Comparison of ENCODE assay signal across 16 cellular contexts in genomic region chr22:20180245-20180630, GRCh38. TPM values are rescaled to one million over a fixed set of nuclear protein-coding genes. Genes with fewer than 3 reads are reported as not detected.
DNase-seq lines count a peak whose midpoint lies in the region; ATAC-seq, FAIRE-seq and TF ChIP-seq lines count a peak whose summit lies in the region.
"Had no signal": no experiment of that assay in that cellular context is flagged by ENCODE, and none has a peak within 500 bp of the region (broad histone marks: within the 10 kb centered on the region; RNA-seq: fewer than 3 reads in every experiment).

No MANE protein-coding gene starts in this region.

- intact Hi-C loops in heart right ventricle (cut with DNase I), result no loop called here
- intact Hi-C loops in heart left ventricle (cut with DNase I), result no loop called here
- intact Hi-C loops in pancreas (cut with DNase I), result no loop called here
- intact Hi-C loops in natural killer cell (cut with micrococcal nuclease), result no loop called here

- no peaks in the 10 kb centered on the region for H3K4me1 ChIP-seq in heart right ventricle
- H3K4me1 ChIP-seq in heart left ventricle, result no peaks in the 10 kb centered on the region
- no peaks in the 10 kb centered on the region for H3K4me1 ChIP-seq in pancreas

- peaks cover 9% of the 10 kb centered on the region for H3K4me1 Mint-ChIP-seq in type B pancreatic cell (ENCODE audit: unreplicated experiment)
- no peaks in the 10 kb centered on the region for H3K4me1 Mint-ChIP-seq in natural killer cell
- H3K4me1 Mint-ChIP-seq: activated CD4-positive, alpha-beta memory T cell treated with anti-CD3 and anti-CD28 coated beads, Interleukin-2, amount 10 ng/mL, durations not matched to agents 7 days and 5 days had no signal

- no peak overlapping the region for H3K4me3 ChIP-seq in heart right ventricle
- H3K4me3 ChIP-seq in heart left ventricle, result no peak overlapping the region
- H3K4me3 ChIP-seq in fibroblast of mammary gland (ENCODE audit: control insufficient read depth, low read depth, low read length), result no peak overlapping the region
- no peak overlapping the region for H3K4me3 ChIP-seq in pancreas

- no peak overlapping the region for H3K4me3 Mint-ChIP-seq in type B pancreatic cell
- H3K4me3 Mint-ChIP-seq in natural killer cell, result no peak overlapping the region
- H3K4me3 Mint-ChIP-seq: activated CD4-positive, alpha-beta memory T cell treated with anti-CD3 and anti-CD28 coated beads, Interleukin-2, amount 10 ng/mL, durations not matched to agents 7 days and 5 days had no signal

- DNase-seq in heart right ventricle (no peak), heart left ventricle (no peak), SK-MEL-5 (ENCODE audit: low read depth, low spot score) (peak; percentile 10), fibroblast of mammary gland (ENCODE audit: low read depth) (no peak), type B pancreatic cell (ENCODE audit: extremely low spot score, unreplicated experiment) (no peak), pancreas (no peak), natural killer cell (no peak)
- no peak for DNase-seq in stimulated activated CD4-positive, alpha-beta T cell treated with anti-CD3 and anti-CD28 coated beads, Interleukin-15, amount 100 ng/mL, for 24 hours
- DNase-seq: activated CD4-positive, alpha-beta memory T cell treated with anti-CD3 and anti-CD28 coated beads, Interleukin-2, amount 10 ng/mL, durations not matched to agents 7 days and 5 days; activated effector memory CD4-positive, alpha-beta T cell treated with Interleukin-2 at 50 U/mL for 16 hours; DMS79 treated with DMSO at 0.1 percent for 48 hours; NCI-H146; NCI-H510A had no signal

- H3K27ac ChIP-seq in heart right ventricle (no peak overlapping the region), heart left ventricle (no peak overlapping the region), pancreas (no peak overlapping the region)
- H3K27ac ChIP-seq: RWPE1 had no signal

- TF ChIP-seq CTCF in heart right ventricle (IDR thresholded peaks at IDR 0.05), result peak in 6 of 9 donors; percentile 6 to 24 (median 16)
- peak in 6 of 12 donors; percentile 5 to 19 (median 12) for TF ChIP-seq CTCF in heart left ventricle (IDR thresholded peaks at IDR 0.05)
- TF ChIP-seq CTCF in fibroblast of mammary gland (conservative IDR thresholded peaks at IDR 0.05; ENCODE audit: control insufficient read depth, insufficient read depth, low read depth, low read length), result peak; percentile 0
- TF ChIP-seq CTCF in type B pancreatic cell (conservative IDR thresholded peaks at IDR 0.05), result peak; percentile 61
- TF ChIP-seq CTCF in pancreas (IDR thresholded peaks at IDR 0.05), result no peak
- TF ChIP-seq CTCF in natural killer cell (IDR thresholded peaks at IDR 0.05), result no peak

- H3K27me3 Mint-ChIP-seq in type B pancreatic cell, result no peaks in the 10 kb centered on the region
- H3K27me3 Mint-ChIP-seq in natural killer cell (ENCODE audit: low read depth in 2 of 2), result no peaks in the 10 kb centered on the region
- H3K27me3 Mint-ChIP-seq: activated CD4-positive, alpha-beta memory T cell treated with anti-CD3 and anti-CD28 coated beads, Interleukin-2, amount 10 ng/mL, durations not matched to agents 7 days and 5 days had no signal

- WGBS in heart right ventricle, 2 donors, result 86 to 89% methylated on average over 13 of the region's 13 CpGs
- WGBS in heart left ventricle, 4 donors, result 84 to 91% (median 88%) methylated on average over 10 to 13 of the region's 13 CpGs
- 80 to 87% methylated on average over 13 of the region's 13 CpGs for WGBS in pancreas, 2 donors

- H3K9me3 ChIP-seq in heart right ventricle (no peaks in the 10 kb centered on the region), heart left ventricle (no peaks in the 10 kb centered on the region), pancreas (no peaks in the 10 kb centered on the region)

- in situ Hi-C loops in SK-MEL-5 (cut with HindIII; ENCODE audit: low pct_unique_long_range_greater_than_20kb, low sequenced_read_pairs), result no loop called here

- H3K36me3 Mint-ChIP-seq in type B pancreatic cell, result no peaks in the 10 kb centered on the region
- H3K36me3 Mint-ChIP-seq in natural killer cell, result no peaks in the 10 kb centered on the region

- H3K27me3 ChIP-seq in heart right ventricle (peaks cover 0 to 6% (median 0%) of the 10 kb centered on the region in 7 donors), heart left ventricle (peaks cover 0 to 7% (median 0%) of the 10 kb centered on the region in 9 donors), pancreas (no peaks in the 10 kb centered on the region)

- H3K9me3 Mint-ChIP-seq in type B pancreatic cell, result no peaks in the 10 kb centered on the region
- no peaks in the 10 kb centered on the region for H3K9me3 Mint-ChIP-seq in natural killer cell
- H3K9me3 Mint-ChIP-seq: activated CD4-positive, alpha-beta memory T cell treated with anti-CD3 and anti-CD28 coated beads, Interleukin-2, amount 10 ng/mL, durations not matched to agents 7 days and 5 days had no signal

- H3K27ac Mint-ChIP-seq in type B pancreatic cell (no peak overlapping the region), natural killer cell (no peak overlapping the region)
- H3K27ac Mint-ChIP-seq: activated CD4-positive, alpha-beta memory T cell treated with anti-CD3 and anti-CD28 coated beads, Interleukin-2, amount 10 ng/mL, durations not matched to agents 7 days and 5 days had no signal

- H3K36me3 ChIP-seq in heart right ventricle, result no peaks in the 10 kb centered on the region
- no peaks in the 10 kb centered on the region for H3K36me3 ChIP-seq in heart left ventricle
- H3K36me3 ChIP-seq in pancreas, result no peaks in the 10 kb centered on the region

- peak in 1 of 8 donors; percentile 7 for ATAC-seq in heart right ventricle
- no peak for ATAC-seq in heart left ventricle
- no peak for ATAC-seq in pancreas
- no peak for ATAC-seq in natural killer cell

- no peak for TF ChIP-seq POLR2A in heart left ventricle (IDR thresholded peaks at IDR 0.05)

- FAIRE-seq in pancreas (lab: Jason Lieb, UNC), result no peak

RNA-seq across cellular contexts. Expression of gene CCDC188, which starts 29.4 kb away (rescaled TPM):
- 1 to 10 TPM in 1 of 10 donors, under 1 TPM in 6, not detected in 3; 0.15 to 1.1 (median 0.50) TPM for total RNA-seq in heart right ventricle
- 1 to 10 TPM in 1 of 2 donors, under 1 TPM in 1; 0.51 to 2.3 TPM for polyA plus RNA-seq in heart right ventricle
- 1 to 10 TPM in 1 of 9 donors, under 1 TPM in 4, not detected in 4; 0.17 to 1.0 (median 0.46) TPM for total RNA-seq in heart left ventricle
- 1 to 10 TPM in 1 of 2 donors, under 1 TPM in 1; 0.50 to 1.0 TPM for polyA plus RNA-seq in heart left ventricle
- not detected in 2 replicates for total RNA-seq in SK-MEL-5 (2014; rRNA removed; shearing (Covaris generic))
- 0.13 TPM in 1 of 2 replicates, not detected in the other for polyA plus RNA-seq in SK-MEL-5 (2015; cell fraction: cytosol; rRNA removed)
- polyA plus RNA-seq in SK-MEL-5 (2015; cell fraction: nucleus; rRNA removed), result 3.8 TPM in 1 of 2 replicates, not detected in the other
- 2.6 and 4.3 TPM in 2 replicates for total RNA-seq in type B pancreatic cell (ENCODE audit: low replicate concordance)
- 1 to 10 TPM in 1 of 6 donors, under 1 TPM in 4, not detected in 1; 0.31 to 1.0 (median 0.38) TPM for total RNA-seq in pancreas
- 1 to 10 TPM; 5.2 to 7.1 TPM for polyA plus RNA-seq in pancreas
- under 1 TPM in 1 of 3 donors, not detected in 2; 0.64 TPM for total RNA-seq in natural killer cell
- total RNA-seq: skeletal muscle tissue had no signal
- polyA plus RNA-seq: neural cell had no signal

RNA-seq across cellular contexts. Expression of gene ZDHHC8, which starts 48.6 kb away (rescaled TPM):
- total RNA-seq in heart right ventricle (10 to 100 TPM; 32.5 to 51.7 (median 37.5) TPM), heart left ventricle (10 to 100 TPM; 15.7 to 45.2 (median 40.6) TPM), type B pancreatic cell (ENCODE audit: low replicate concordance) (55.2 and 73.6 TPM in 2 replicates), pancreas (10 to 100 TPM; 20.0 to 37.7 (median 25.0) TPM), natural killer cell (10 to 100 TPM; 64.0 to 75.6 (median 65.3) TPM)
- polyA plus RNA-seq in heart right ventricle (10 to 100 TPM; 23.2 to 39.4 TPM), heart left ventricle (10 to 100 TPM; 21.5 to 26.3 TPM), pancreas (10 to 100 TPM; 47.7 to 51.8 TPM)
- 7.7 and 7.8 TPM in 2 replicates for total RNA-seq in SK-MEL-5 (2014; rRNA removed; shearing (Covaris generic))
- 51.7 and 64.8 TPM in 2 replicates for polyA plus RNA-seq in SK-MEL-5 (2015; cell fraction: cytosol; rRNA removed)
- polyA plus RNA-seq in SK-MEL-5 (2015; cell fraction: nucleus; rRNA removed), result 332 and 427 TPM in 2 replicates

Comparison
In these comparisons a context has a peak if more than half of its experiments do, and no peak if none do; other contexts are left out.
1. CTCF ChIP-seq: peak in heart right ventricle (6 of 9), fibroblast of mammary gland (single experiment) and type B pancreatic cell (single experiment); none in pancreas (0 of 4) and natural killer cell (single experiment).